16 cellular contexts compared by ENCODE assay signal in genomic region chr2:49005261-49005660, GRCh38.
DNase-seq lines count a peak whose midpoint lies in the region; ATAC-seq and TF ChIP-seq lines count a peak whose summit lies in the region.
"Had no signal": no experiment of that assay in that cellular context is flagged by ENCODE, and none has a peak within 500 bp of the region (broad histone marks: within the 10 kb centered on the region; RNA-seq: fewer than 3 reads in every experiment).

No MANE protein-coding gene starts in this region.

- no peaks in the 10 kb centered on the region for H4K20me1 ChIP-seq in OCI-LY3 (ENCODE audit: insufficient read depth, low read length)
- H4K20me1 ChIP-seq: BLaER1 had no signal

- H3K4me1 ChIP-seq in OCI-LY3 (ENCODE audit: low read length) (peaks cover 42% of the 10 kb centered on the region), parathyroid adenoma (peaks cover 22% of the 10 kb centered on the region), Peyer's patch (no peaks in the 10 kb centered on the region)
- H3K4me1 ChIP-seq: BLaER1 had no signal

- TF ChIP-seq CTCF in OCI-LY3 (IDR thresholded peaks at IDR 0.05; ENCODE audit: low read depth, low read length) = no peak
- no peak for TF ChIP-seq CTCF in parathyroid adenoma (IDR thresholded peaks at IDR 0.05)
- TF ChIP-seq CTCF in Peyer's patch (IDR thresholded peaks at IDR 0.05) = no peak

- no peaks in the 10 kb centered on the region for H3K36me3 ChIP-seq in OCI-LY3 (replicated peaks; ENCODE audit: low read depth, low read length)
- H3K36me3 ChIP-seq in parathyroid adenoma (ENCODE audit: control insufficient read depth, insufficient read depth, low read length) = no peaks in the 10 kb centered on the region
- no peaks in the 10 kb centered on the region for H3K36me3 ChIP-seq in Peyer's patch
- H3K36me3 ChIP-seq: BLaER1 had no signal

- no peaks in the 10 kb centered on the region for H3K79me2 ChIP-seq in OCI-LY3 (ENCODE audit: low read length)
- H3K79me2 ChIP-seq in parathyroid adenoma = no peaks in the 10 kb centered on the region

- H3K27me3 ChIP-seq in OCI-LY3 (ENCODE audit: low read depth, low read length) (no peaks in the 10 kb centered on the region), parathyroid adenoma (ENCODE audit: control insufficient read depth, insufficient read depth, low read length) (no peaks in the 10 kb centered on the region), Peyer's patch (no peaks in the 10 kb centered on the region)
- H3K27me3 ChIP-seq: BLaER1 had no signal

- no peak overlapping the region; the same call in 1 of the 2 replicates for H3K4me3 ChIP-seq in OCI-LY3 (ENCODE audit: low read length)
- H3K4me3 ChIP-seq in parathyroid adenoma (ENCODE audit: low read depth, low read length) = no peak overlapping the region
- H3K4me3 ChIP-seq in Peyer's patch = no peak overlapping the region
- H3K4me3 ChIP-seq: BLaER1, GM23338 had no signal

- no peak for ATAC-seq in GM21515 (IDR thresholded peaks at IDR 0.05; ENCODE audit: unreplicated experiment)
- ATAC-seq: CD8-positive, alpha-beta T cell; GM23338; HCT116 had no signal

- peak; percentile 65 for DNase-seq in NCI-H2227 (lab: John Stamatoyannopoulos, UW; ENCODE audit: unreplicated experiment)
- no peak for DNase-seq in NCI-H82 treated with DMSO at 0.1 percent for 48 hours (lab: John Stamatoyannopoulos, UW; ENCODE audit: unreplicated experiment)
- no peak for DNase-seq in Peyer's patch
- DNase-seq: Caco-2; CD4-positive, CD25-positive, alpha-beta regulatory T cell; CD8-positive, alpha-beta T cell; DMS153; DND-41; H9 had no signal

- no peak for TF ChIP-seq POLR2A in Peyer's patch (IDR thresholded peaks at IDR 0.05)

- H3K9me3 ChIP-seq in OCI-LY3 (ENCODE audit: insufficient read depth, low read length) = no peaks in the 10 kb centered on the region
- H3K9me3 ChIP-seq in parathyroid adenoma (ENCODE audit: control insufficient read depth, low read length) = no peaks in the 10 kb centered on the region
- no peaks in the 10 kb centered on the region for H3K9me3 ChIP-seq in Peyer's patch
- H3K9me3 ChIP-seq: BLaER1, Caco-2 had no signal

- H3K9ac ChIP-seq in OCI-LY3 (ENCODE audit: low read length) = no peak overlapping the region
- H3K9ac ChIP-seq in parathyroid adenoma = no peak overlapping the region
- H3K9ac ChIP-seq: BLaER1 had no signal

- H3K4me2 ChIP-seq in OCI-LY3 (ENCODE audit: low read length) (peak overlapping the region; percentile 78), parathyroid adenoma (ENCODE audit: low read length) (no peak overlapping the region)
- H3K4me2 ChIP-seq: BLaER1, GM23338 had no signal

- peak overlapping the region; percentile 85; the same call in 1 of the 2 replicates for H3K27ac ChIP-seq in OCI-LY3 (ENCODE audit: low read length)
- H3K27ac ChIP-seq in parathyroid adenoma = no peak overlapping the region
- no peak overlapping the region for H3K27ac ChIP-seq in Peyer's patch
- H3K27ac ChIP-seq: BLaER1, C4-2B had no signal

- no peak overlapping the region for H2AFZ ChIP-seq in OCI-LY3 (ENCODE audit: low read depth, low read length)
- H2AFZ ChIP-seq in parathyroid adenoma = peak overlapping the region; percentile 0
- H2AFZ ChIP-seq: GM23338 had no signal
